Comparison of ENCODE assay signal across 21 cellular contexts in genomic region chr15:96123630-96124187, GRCh38.
DNase-seq lines count a peak whose midpoint lies in the region; ATAC-seq and TF ChIP-seq lines count a peak whose summit lies in the region.
"Had no signal": no experiment of that assay in that cellular context is flagged by ENCODE, and none has a peak within 500 bp of the region (broad histone marks: within the 10 kb centered on the region; RNA-seq: fewer than 3 reads in every experiment).

No MANE protein-coding gene starts in this region.

- H3K4me1 ChIP-seq in uterus = peaks cover 4% of the 10 kb centered on the region in 2 donors
- H3K4me1 ChIP-seq: BLaER1 had no signal

- no peak for TF ChIP-seq CTCF in epithelial cell of esophagus (IDR thresholded peaks at IDR 0.05; ENCODE audit: insufficient read depth, low read depth, low read length, missing control alignments)
- no peak for TF ChIP-seq CTCF in uterus (IDR thresholded peaks at IDR 0.05)
- TF ChIP-seq CTCF in CD4-positive, alpha-beta T cell (IDR thresholded peaks at IDR 0.05) = no peak

- H3K27me3 ChIP-seq in uterus = no peaks in the 10 kb centered on the region
- H3K27me3 ChIP-seq in CD4-positive, alpha-beta T cell (ENCODE audit: control insufficient read depth, insufficient read depth, low read length) = peaks cover 5% of the 10 kb centered on the region
- H3K27me3 ChIP-seq: BLaER1 had no signal

- intact Hi-C loops in uterus (cut with DNase I; ENCODE audit: low total_unique reads) = no loop called here
- intact Hi-C loops in CD4-positive, alpha-beta T cell (cut with DNase I, micrococcal nuclease) = no loop called here

- H3K36me3 Mint-ChIP-seq in CD4-positive, alpha-beta T cell (ENCODE audit: low read depth) = no peaks in the 10 kb centered on the region
- H3K36me3 Mint-ChIP-seq: CD4-positive, alpha-beta memory T cell had no signal

- H3K9me3 ChIP-seq in uterus = no peaks in the 10 kb centered on the region
- no peaks in the 10 kb centered on the region for H3K9me3 ChIP-seq in CD4-positive, alpha-beta T cell (ENCODE audit: control insufficient read depth, low read length)
- H3K9me3 ChIP-seq: BLaER1 had no signal

- H3K4me1 Mint-ChIP-seq in CD4-positive, alpha-beta T cell (ENCODE audit: low read depth) = no peaks in the 10 kb centered on the region
- H3K4me1 Mint-ChIP-seq: CD4-positive, alpha-beta memory T cell had no signal

- no peak for TF ChIP-seq POLR2A in uterus (IDR thresholded peaks at IDR 0.05)

- POLR2A ChIA-PET in CD4-positive, alpha-beta T cell (lab: Charles Lee) = no interaction called here

- no peaks in the 10 kb centered on the region for H3K9me3 Mint-ChIP-seq in CD4-positive, alpha-beta T cell

- H3K27me3 Mint-ChIP-seq in CD4-positive, alpha-beta T cell = peaks cover 13% of the 10 kb centered on the region

- H3K4me3 ChIP-seq in epithelial cell of esophagus (ENCODE audit: low read length) (no peak overlapping the region), uterus (no peak overlapping the region)
- H3K4me3 ChIP-seq: BLaER1 had no signal

- ATAC-seq in GM18520 (IDR thresholded peaks at IDR 0.05; ENCODE audit: unreplicated experiment) = no peak
- ATAC-seq in CD4-positive, alpha-beta T cell (ENCODE audit: poor library complexity) = no peak
- ATAC-seq: Right ventricle myocardium inferior had no signal

- no peak overlapping the region for H3K27ac Mint-ChIP-seq in CD4-positive, alpha-beta T cell
- H3K27ac Mint-ChIP-seq: CD4-positive, alpha-beta memory T cell had no signal

- CTCF ChIA-PET in CD4-positive, alpha-beta T cell (lab: Charles Lee) = no interaction called here

- H3K36me3 ChIP-seq in uterus = no peaks in the 10 kb centered on the region
- H3K36me3 ChIP-seq: BLaER1 had no signal

- no peak overlapping the region for H3K4me3 Mint-ChIP-seq in CD4-positive, alpha-beta T cell
- H3K4me3 Mint-ChIP-seq: CD4-positive, alpha-beta memory T cell had no signal

- DNase-seq in SIG-M5 treated with dmso at 0.1 percent for 504 hours (lab: John Stamatoyannopoulos, UW; ENCODE audit: unreplicated experiment) (peak; percentile 9), SIG-M5 (lab: John Stamatoyannopoulos, UW) (no peak), epithelial cell of esophagus (ENCODE audit: low read depth) (peak; percentile 36), left kidney (ENCODE audit: low read depth, low spot score) (peak; percentile 42), uterus (no peak)
- no peak for DNase-seq in activated T-cell treated with anti-CD3 and anti-CD28 coated beads, Interleukin-2, amount 50 U/mL, for 1 hour
- DNase-seq in CD4-positive, alpha-beta T cell = no peak
- DNase-seq: ACHN; CD4-positive, alpha-beta memory T cell; IMR-90; Karpas-422; MV-4-11; NCI-H1105 treated with DMSO at 0.1 percent for 48 hours; NCI-H1694; NCI-H2081 treated with DMSO at 0.1 percent for 48 hours; NCI-H2171 treated with DMSO at 0.1 percent for 48 hours; NCI-H524 treated with DMSO at 0.1 percent for 48 hours had no signal

- peak overlapping the region; percentile 1 to 19 for H3K27ac ChIP-seq in uterus
- no peak overlapping the region for H3K27ac ChIP-seq in CD4-positive, alpha-beta T cell (ENCODE audit: low read depth, low read length)
- H3K27ac ChIP-seq: 22Rv1, BLaER1 had no signal

Comparison
In these comparisons a context has a peak if more than half of its experiments do, and no peak if none do; other contexts are left out.
1. DNase-seq: peak in SIG-M5 treated with dmso at 0.1 percent for 504 hours (single experiment), epithelial cell of esophagus (single experiment) and left kidney (single experiment); none in SIG-M5 (single experiment), uterus (0 of 2), activated T-cell treated with anti-CD3 and anti-CD28 coated beads, Interleukin-2, amount 50 U/mL, for 1 hour (single experiment) and CD4-positive, alpha-beta T cell (0 of 10).